Comparison of ENCODE assay signal across 8 cellular contexts in genomic region chr9:121267689-121268597, GRCh38. TPM values are rescaled to one million over a fixed set of nuclear protein-coding genes. Genes with fewer than 3 reads are reported as not detected.
DNase-seq lines count a peak whose midpoint lies in the region; ATAC-seq lines count a peak whose summit lies in the region.

Gene GSN, plus strand, starts transcription at chr9:121268162. Its CDS starts 33,810 bp downstream, at chr9:121301972.

- WGBS in esophagus, 2 donors = 2% methylated on average over 53 to 64 of the region's 64 CpGs

- H3K27ac Mint-ChIP-seq in stimulated activated memory B cell treated with anti-CD40 and anti-IgM and Interleukin-4, amounts not matched to agents 10 μg/mL and 1 μg/mL and 100 μg/mL, for 72 hours = peak within 1 kb of the TSS; percentile 84

- H3K9me3 ChIP-seq in esophagus (ENCODE audit: control insufficient read depth in 2 of 2, insufficient read depth in 1 of 2, low read depth in 1 of 2, low read length in 1 of 2) (no peaks in the 10 kb centered on the region), mucosa of rectum (ENCODE audit: control insufficient read depth in 2 of 2, low read length in 2 of 2) (no peaks in the 10 kb centered on the region)

- DNase-seq in NOMO-1 (lab: John Stamatoyannopoulos, UW; ENCODE audit: unreplicated experiment in 2 of 2) = peak; percentile 25 to 33
- no peak for DNase-seq in NOMO-1 treated with dmso at 0.1 percent for 144 hours (lab: John Stamatoyannopoulos, UW; ENCODE audit: unreplicated experiment)
- DNase-seq in NOMO-1 treated with DMSO at 0.1 percent for 48 hours (lab: John Stamatoyannopoulos, UW; ENCODE audit: unreplicated experiment) = peak; percentile 36
- DNase-seq in activated T-cell treated with anti-CD3 and anti-CD28 coated beads, Interleukin-2, amount 50 U/mL, for 4 hours = peak; percentile 35

- H3K36me3 Mint-ChIP-seq in activated T-cell treated with anti-CD3 and anti-CD28 coated beads, Interleukin-2, amount 50 U/mL, for 4 hours (ENCODE audit: insufficient read depth) = no peaks in the 10 kb centered on the region
- H3K36me3 Mint-ChIP-seq in stimulated activated memory B cell treated with anti-CD40 and anti-IgM and Interleukin-4, amounts not matched to agents 10 μg/mL and 1 μg/mL and 100 μg/mL, for 72 hours = peaks cover 5% of the 10 kb centered on the region

- H3K4me1 ChIP-seq in esophagus (ENCODE audit: control insufficient read depth in 2 of 2, insufficient read depth in 2 of 2, low read length in 1 of 2) (peaks cover 5 to 10% of the 10 kb centered on the region in 2 donors), mucosa of rectum (ENCODE audit: control insufficient read depth in 2 of 2, insufficient read depth in 2 of 2, low read length in 2 of 2) (peaks cover 46 to 49% of the 10 kb centered on the region in 2 donors)

- no peaks in the 10 kb centered on the region for H3K27me3 ChIP-seq in esophagus (ENCODE audit: control insufficient read depth in 1 of 2, insufficient read depth in 2 of 2, low read length in 2 of 2)
- H3K27me3 ChIP-seq in mucosa of rectum (ENCODE audit: control insufficient read depth in 2 of 2, insufficient read depth in 2 of 2, low read length in 2 of 2) = no peaks in the 10 kb centered on the region

- peak within 1 kb of the TSS; percentile 84 to 86 for H3K27ac ChIP-seq in esophagus (ENCODE audit: low read depth in 2 of 2, low read length in 1 of 2)
- peak within 1 kb of the TSS; percentile 90 to 92 for H3K27ac ChIP-seq in mucosa of rectum (ENCODE audit: low read depth in 2 of 2, low read length in 2 of 2)

- H3K36me3 ChIP-seq in esophagus (ENCODE audit: control insufficient read depth in 2 of 2, insufficient read depth in 2 of 2, low read length in 1 of 2) = no peaks in the 10 kb centered on the region
- H3K36me3 ChIP-seq in mucosa of rectum (ENCODE audit: control insufficient read depth in 2 of 2, insufficient read depth in 2 of 2, low read length in 2 of 2) = no peaks in the 10 kb centered on the region

- H3K9ac ChIP-seq in mucosa of rectum (ENCODE audit: low read depth in 1 of 2, low read length in 2 of 2) = peak within 1 kb of the TSS; percentile 92 to 95

- H3K4me3 Mint-ChIP-seq in activated T-cell treated with anti-CD3 and anti-CD28 coated beads, Interleukin-2, amount 50 U/mL, for 4 hours = peak within 1 kb of the TSS; percentile 77
- peak within 1 kb of the TSS; percentile 88 for H3K4me3 Mint-ChIP-seq in stimulated activated memory B cell treated with anti-CD40 and anti-IgM and Interleukin-4, amounts not matched to agents 10 μg/mL and 1 μg/mL and 100 μg/mL, for 72 hours

- peak; percentile 73 for ATAC-seq in HG03095 (IDR thresholded peaks at IDR 0.05; ENCODE audit: unreplicated experiment)
- peak; percentile 77 to 78 for ATAC-seq in activated T-cell treated with anti-CD3 and anti-CD28 coated beads, Interleukin-2, amount 50 U/mL, for 4 hours
- peak; percentile 86 for ATAC-seq in stimulated activated memory B cell treated with anti-CD40 and anti-IgM and Interleukin-4, amounts not matched to agents 10 μg/mL and 1 μg/mL and 100 μg/mL, for 72 hours

- peak within 1 kb of the TSS; percentile 65 to 69 for H3K4me3 ChIP-seq in esophagus (ENCODE audit: low read depth in 1 of 2, low read length in 2 of 2)
- peak within 1 kb of the TSS; percentile 90 to 92 for H3K4me3 ChIP-seq in mucosa of rectum (ENCODE audit: low read length in 2 of 2)

- peaks cover 2% of the 10 kb centered on the region for H3K27me3 Mint-ChIP-seq in activated T-cell treated with anti-CD3 and anti-CD28 coated beads, Interleukin-2, amount 50 U/mL, for 4 hours (ENCODE audit: low read depth)
- H3K27me3 Mint-ChIP-seq in stimulated activated memory B cell treated with anti-CD40 and anti-IgM and Interleukin-4, amounts not matched to agents 10 μg/mL and 1 μg/mL and 100 μg/mL, for 72 hours = no peaks in the 10 kb centered on the region

- peaks cover 17% of the 10 kb centered on the region for H3K4me1 Mint-ChIP-seq in activated T-cell treated with anti-CD3 and anti-CD28 coated beads, Interleukin-2, amount 50 U/mL, for 4 hours (ENCODE audit: low read depth)
- peaks cover 38% of the 10 kb centered on the region for H3K4me1 Mint-ChIP-seq in stimulated activated memory B cell treated with anti-CD40 and anti-IgM and Interleukin-4, amounts not matched to agents 10 μg/mL and 1 μg/mL and 100 μg/mL, for 72 hours

- H3K9me3 Mint-ChIP-seq in activated T-cell treated with anti-CD3 and anti-CD28 coated beads, Interleukin-2, amount 50 U/mL, for 4 hours = no peaks in the 10 kb centered on the region
- no peaks in the 10 kb centered on the region for H3K9me3 Mint-ChIP-seq in stimulated activated memory B cell treated with anti-CD40 and anti-IgM and Interleukin-4, amounts not matched to agents 10 μg/mL and 1 μg/mL and 100 μg/mL, for 72 hours

RNA-seq across cellular contexts. Expression of gene GSN, which starts in this region (rescaled TPM):
- 1 to 10 TPM; 1.3 to 2.0 (median 1.9) TPM for total RNA-seq in activated T-cell treated with anti-CD3 and anti-CD28 coated beads, Interleukin-2, amount 50 U/mL, for 4 hours
- 100 to 1,000 TPM; 198 to 418 TPM for polyA plus RNA-seq in esophagus
